Comparison of ENCODE assay signal across 1 cellular context in genomic region chr11:416051-416756, GRCh38.
TF ChIP-seq lines count a peak whose summit lies in the region.

No MANE protein-coding gene starts in this region.

TF ChIP-seq in K562, 482 proteins besides CTCF, POLR2A, EP300 and RAD21:
- TF ChIP-seq E4F1 (CRISPR knock-in tag; IDR thresholded peaks at IDR 0.05; ENCODE audit: borderline replicate concordance) (no peak), ZNF740 (CRISPR knock-in tag; IDR thresholded peaks at IDR 0.05) (0 out of 2 replicates have a peak, but pooled peaks have one; percentile 34), ZNF740 (tag; IDR thresholded peaks at IDR 0.05) (no peak), ZBTB7A (IDR thresholded peaks at IDR 0.05; ENCODE audit: borderline replicate concordance, control insufficient read depth, low read depth, low read length) (peak; percentile 21; the same call in 1 of the 2 replicates)
